In genomic region chr9:26205316-26205715, GRCh38 we compare ENCODE assay signal across 27 cellular contexts.
"Had no signal": no experiment of that assay in that cellular context is flagged by ENCODE, and none has a peak within 500 bp of the region (broad histone marks: within the 10 kb centered on the region; RNA-seq: fewer than 3 reads in every experiment).

No MANE protein-coding gene starts in this region.

- FAIRE-seq: kidney, urothelium cell line had no signal

- H3K27me3 ChIP-seq: foreskin keratinocyte, gastroesophageal sphincter, heart left ventricle, hepatocyte, right atrium auricular region, testis, tibial artery, upper lobe of left lung had no signal

- H3K27ac Mint-ChIP-seq: effector memory CD8-positive, alpha-beta T cell; memory B cell; naive B cell; natural killer cell treated with Interleukin-12 subunit alpha and Interleukin-12 subunit beta and Interleukin-15 and Interleukin-18, amount 100 ng/mL, for 72 hours; progenitor cell of endocrine pancreas; stimulated activated effector memory CD8-positive, alpha-beta T cell treated with anti-CD3 and anti-CD28 coated beads, Interleukin-12 subunit alpha, Interleukin-12 subunit beta, amount 100 ng/mL, for 72 hours had no signal

- H3K4me1 ChIP-seq: foreskin keratinocyte, gastroesophageal sphincter, heart left ventricle, parathyroid adenoma, right atrium auricular region, testis, upper lobe of left lung had no signal

- H3K4me2 ChIP-seq: hepatocyte had no signal

- ATAC-seq: effector memory CD8-positive, alpha-beta T cell; foreskin keratinocyte; gastroesophageal sphincter; heart left ventricle; left lobe of liver; natural killer cell treated with Interleukin-12 subunit alpha and Interleukin-12 subunit beta and Interleukin-15 and Interleukin-18, amount 100 ng/mL, for 72 hours; sciatic nerve; stimulated activated effector memory CD8-positive, alpha-beta T cell treated with anti-CD3 and anti-CD28 coated beads, Interleukin-12 subunit alpha, Interleukin-12 subunit beta, amount 100 ng/mL, for 72 hours had no signal

- H3K9ac ChIP-seq: parathyroid adenoma had no signal

- H3K4me3 ChIP-seq: coronary artery, gastroesophageal sphincter, heart left ventricle, hepatocyte, lung, right atrium auricular region, testis, tibial artery, upper lobe of left lung had no signal

- H3K4me3 Mint-ChIP-seq: effector memory CD8-positive, alpha-beta T cell; memory B cell; naive B cell; natural killer cell treated with Interleukin-12 subunit alpha and Interleukin-12 subunit beta and Interleukin-15 and Interleukin-18, amount 100 ng/mL, for 72 hours; neural crest cell; stimulated activated effector memory CD8-positive, alpha-beta T cell treated with anti-CD3 and anti-CD28 coated beads, Interleukin-12 subunit alpha, Interleukin-12 subunit beta, amount 100 ng/mL, for 72 hours had no signal

- H3K36me3 ChIP-seq: gastroesophageal sphincter, heart left ventricle, right atrium auricular region, tibial artery, upper lobe of left lung had no signal

- H3K27ac ChIP-seq: coronary artery, foreskin keratinocyte, gastroesophageal sphincter, heart left ventricle, hepatocyte, parathyroid adenoma, right atrium auricular region, testis, tibial artery, upper lobe of left lung had no signal

- H3K79me2 ChIP-seq: hepatocyte, parathyroid adenoma had no signal

- H3K36me3 Mint-ChIP-seq: memory B cell; naive B cell; natural killer cell treated with Interleukin-12 subunit alpha and Interleukin-12 subunit beta and Interleukin-15 and Interleukin-18, amount 100 ng/mL, for 72 hours; stimulated activated effector memory CD8-positive, alpha-beta T cell treated with anti-CD3 and anti-CD28 coated beads, Interleukin-12 subunit alpha, Interleukin-12 subunit beta, amount 100 ng/mL, for 72 hours had no signal

- H3K4me1 Mint-ChIP-seq: memory B cell; naive B cell; stimulated activated effector memory CD8-positive, alpha-beta T cell treated with anti-CD3 and anti-CD28 coated beads, Interleukin-12 subunit alpha, Interleukin-12 subunit beta, amount 100 ng/mL, for 72 hours had no signal

- H3K9me3 ChIP-seq: gastroesophageal sphincter, right atrium auricular region, testis, tibial artery, upper lobe of left lung had no signal

- H3K9me3 Mint-ChIP-seq: neural crest cell had no signal

- H3K27me3 Mint-ChIP-seq: effector memory CD8-positive, alpha-beta T cell; memory B cell; naive B cell; natural killer cell treated with Interleukin-12 subunit alpha and Interleukin-12 subunit beta and Interleukin-15 and Interleukin-18, amount 100 ng/mL, for 72 hours; progenitor cell of endocrine pancreas had no signal

- DNase-seq: dermis blood vessel endothelial cell; effector memory CD8-positive, alpha-beta T cell; foreskin keratinocyte; heart left ventricle; kidney; naive B cell; stimulated activated CD4-positive, alpha-beta T cell treated with anti-CD3 and anti-CD28 coated beads, Interleukin-2, amount 100 ng/mL, for 24 hours; stimulated activated CD4-positive, alpha-beta T cell treated with anti-CD3 and anti-CD28 coated beads, Interleukin-4, amount 100 ng/mL, for 24 hours; stimulated activated naive CD4-positive, alpha-beta T cell treated with Interleukin-2 at 50 U/mL for 16 hours; substantia nigra; testis; tibial artery; upper lobe of left lung had no signal

- H2AFZ ChIP-seq: hepatocyte, parathyroid adenoma had no signal
